ENCODE assay signal across 14 cellular contexts in genomic region chr4:111879539-111879938, GRCh38.
"Had no signal": no experiment of that assay in that cellular context is flagged by ENCODE, and none has a peak within 500 bp of the region (broad histone marks: within the 10 kb centered on the region; RNA-seq: fewer than 3 reads in every experiment).

No MANE protein-coding gene starts in this region.

- H3K4me3 Mint-ChIP-seq: activated naive CD8-positive, alpha-beta T cell treated with anti-CD3 and anti-CD28 coated beads, Interleukin-2, amount 10 ng/mL, durations not matched to agents 7 days and 5 days; activated T-helper 1 cell treated with anti-CD3 and anti-CD28 coated beads, Interleukin-12 subunit alpha, Interleukin-12 subunit beta, Interleukin-2, Interleukin-4 antibody, amounts not matched to agents 30 ng/mL and 10 ng/mL and 1 ng/mL, durations not matched to agents 14 hours and 24 hours and 36 hours; naive B cell had no signal

- H3K27me3 Mint-ChIP-seq: activated naive CD8-positive, alpha-beta T cell treated with anti-CD3 and anti-CD28 coated beads, Interleukin-2, amount 10 ng/mL, durations not matched to agents 7 days and 5 days had no signal

- H3K4me1 ChIP-seq: heart left ventricle, lower lobe of right lung, pancreas, sigmoid colon had no signal

- H3K27ac Mint-ChIP-seq: activated naive CD8-positive, alpha-beta T cell treated with anti-CD3 and anti-CD28 coated beads, Interleukin-2, amount 10 ng/mL, durations not matched to agents 7 days and 5 days; activated T-helper 1 cell treated with anti-CD3 and anti-CD28 coated beads, Interleukin-12 subunit alpha, Interleukin-12 subunit beta, Interleukin-2, Interleukin-4 antibody, amounts not matched to agents 30 ng/mL and 10 ng/mL and 1 ng/mL, durations not matched to agents 14 hours and 24 hours and 36 hours; naive B cell had no signal

- H3K27ac ChIP-seq: heart left ventricle, lower lobe of right lung, pancreas, sigmoid colon, thoracic aorta had no signal

- H3K36me3 Mint-ChIP-seq: activated naive CD8-positive, alpha-beta T cell treated with anti-CD3 and anti-CD28 coated beads, Interleukin-2, amount 10 ng/mL, durations not matched to agents 7 days and 5 days; naive B cell had no signal

- H3K9me3 Mint-ChIP-seq: activated naive CD8-positive, alpha-beta T cell treated with anti-CD3 and anti-CD28 coated beads, Interleukin-2, amount 10 ng/mL, durations not matched to agents 7 days and 5 days; activated T-helper 1 cell treated with anti-CD3 and anti-CD28 coated beads, Interleukin-12 subunit alpha, Interleukin-12 subunit beta, Interleukin-2, Interleukin-4 antibody, amounts not matched to agents 30 ng/mL and 10 ng/mL and 1 ng/mL, durations not matched to agents 14 hours and 24 hours and 36 hours; naive B cell had no signal

- H3K27me3 ChIP-seq: heart left ventricle, sigmoid colon had no signal

- DNase-seq: activated naive CD8-positive, alpha-beta T cell treated with anti-CD3 and anti-CD28 coated beads, Interleukin-2, amount 10 ng/mL, durations not matched to agents 7 days and 5 days; aorta; effector CD8-positive, alpha-beta T cell; foreskin melanocyte; heart left ventricle; lower lobe of right lung; naive B cell; pancreas; sigmoid colon; stimulated activated CD4-positive, alpha-beta T cell treated with anti-CD3 and anti-CD28 coated beads, Interleukin-1b, Interleukin-23, amount 100 ng/mL, for 48 hours; T1000 had no signal

- H3K36me3 ChIP-seq: heart left ventricle, lower lobe of right lung, pancreas, sigmoid colon, thoracic aorta had no signal

- H3K4me1 Mint-ChIP-seq: activated naive CD8-positive, alpha-beta T cell treated with anti-CD3 and anti-CD28 coated beads, Interleukin-2, amount 10 ng/mL, durations not matched to agents 7 days and 5 days; naive B cell had no signal

- H3K9me3 ChIP-seq: heart left ventricle, lower lobe of right lung, pancreas, sigmoid colon, thoracic aorta had no signal

- ATAC-seq: activated CD4-positive, CD25-positive, alpha-beta regulatory T cell treated with anti-CD3 and anti-CD28 coated beads, Interleukin-2, amount 50 U/mL, for 24 hours; heart left ventricle; lower lobe of right lung; pancreas had no signal

- H3K4me3 ChIP-seq: heart left ventricle, lower lobe of right lung, pancreas, sigmoid colon, thoracic aorta had no signal
